In genomic region chr9:137813167-137813566, GRCh38 we compare ENCODE assay signal across 14 cellular contexts.
"Had no signal": no experiment of that assay in that cellular context is flagged by ENCODE, and none has a peak within 500 bp of the region (broad histone marks: within the 10 kb centered on the region; RNA-seq: fewer than 3 reads in every experiment).

No MANE protein-coding gene starts in this region.

- H2AFZ ChIP-seq: neural progenitor cell, parathyroid adenoma had no signal

- H3K36me3 ChIP-seq: neural progenitor cell had no signal

- DNase-seq: activated B cell treated with CpG ODN at 0.5 μM for 24 hours; activated CD4-positive, alpha-beta T cell treated with anti-CD3 and anti-CD28 coated beads, Interleukin-2, amount 50 U/mL, for 1 hour; activated naive CD4-positive, alpha-beta T cell treated with anti-CD3 and anti-CD28 coated beads, Interleukin-2, amount 50 U/mL, for 16 hours; activated T-cell treated with anti-CD3 and anti-CD28 coated beads for 4 hours; effector memory CD8-positive, alpha-beta T cell; hippocampal formation; retina; stimulated activated CD4-positive, alpha-beta T cell treated with anti-CD3 and anti-CD28 coated beads, Interleukin-15, amount 100 ng/mL, for 24 hours; stimulated activated CD4-positive, alpha-beta T cell treated with anti-CD3 and anti-CD28 coated beads, Interleukin-4, amount 100 ng/mL, for 24 hours; stomach had no signal

- H3K4me1 ChIP-seq: gastroesophageal sphincter, neural progenitor cell, parathyroid adenoma, stomach had no signal

- ATAC-seq: effector memory CD8-positive, alpha-beta T cell; gastroesophageal sphincter had no signal

- H3K27me3 ChIP-seq: gastroesophageal sphincter, neural progenitor cell, stomach had no signal

- H3K27ac ChIP-seq: gastroesophageal sphincter, neural progenitor cell, parathyroid adenoma, stomach, thoracic aorta had no signal

- H3K4me3 ChIP-seq: gastroesophageal sphincter, neural progenitor cell, stomach, thoracic aorta had no signal

- H3K9ac ChIP-seq: neural progenitor cell, parathyroid adenoma had no signal

- H3K9me3 ChIP-seq: gastroesophageal sphincter, stomach, thoracic aorta had no signal

- H3K4me2 ChIP-seq: neural progenitor cell had no signal
